In the genomic region with DNA sequence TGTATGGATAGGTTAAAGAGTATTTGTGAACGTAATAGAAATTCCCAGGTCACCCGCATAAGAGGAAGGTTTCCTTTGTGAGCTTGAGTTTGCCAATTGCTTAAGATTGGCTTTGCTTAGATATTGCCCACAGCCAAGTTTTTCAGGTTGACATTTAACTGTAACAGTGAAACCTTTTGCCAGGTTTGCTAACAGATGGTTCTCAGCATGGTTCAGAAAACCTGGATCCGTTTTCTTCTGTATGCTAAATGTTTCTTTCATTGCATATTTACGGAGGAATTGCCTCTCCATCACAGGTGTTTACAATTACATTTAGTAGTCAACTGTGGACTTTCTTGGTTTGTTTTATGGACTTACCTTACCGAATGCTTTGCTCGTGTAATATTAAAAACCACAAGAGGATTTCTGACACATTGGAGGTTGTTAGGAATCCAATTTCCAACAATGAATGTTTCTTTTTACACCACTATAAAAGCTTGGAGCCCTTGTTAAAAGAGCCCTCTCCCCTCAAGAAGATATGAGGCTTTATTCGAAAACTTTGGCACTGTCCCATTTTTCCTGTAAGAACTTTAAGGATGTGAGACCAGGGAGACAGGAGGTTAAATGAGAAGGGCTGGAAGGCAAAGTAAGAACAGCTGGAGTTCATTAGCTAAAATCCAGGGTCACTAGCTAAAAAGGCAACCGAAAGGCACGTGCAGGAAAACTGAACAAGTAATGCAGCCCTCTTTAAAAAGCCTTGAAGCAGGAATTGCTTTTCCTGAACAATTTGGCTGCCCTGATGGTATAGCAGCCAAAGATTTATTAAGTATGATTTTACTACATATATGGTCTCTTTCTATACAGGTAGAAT, we compare ENCODE assay signal across 1 cellular context.
A peak's percentile ranks its signal among the peaks of the same experiment; 100 is the strongest.
TF ChIP-seq lines count a peak whose summit lies in the region.

No MANE protein-coding gene starts in this region.

TF ChIP-seq in HEK293, 187 proteins besides CTCF, POLR2A, EP300 and RAD21 (continued from another document):
- TF ChIP-seq, protein P1, sequence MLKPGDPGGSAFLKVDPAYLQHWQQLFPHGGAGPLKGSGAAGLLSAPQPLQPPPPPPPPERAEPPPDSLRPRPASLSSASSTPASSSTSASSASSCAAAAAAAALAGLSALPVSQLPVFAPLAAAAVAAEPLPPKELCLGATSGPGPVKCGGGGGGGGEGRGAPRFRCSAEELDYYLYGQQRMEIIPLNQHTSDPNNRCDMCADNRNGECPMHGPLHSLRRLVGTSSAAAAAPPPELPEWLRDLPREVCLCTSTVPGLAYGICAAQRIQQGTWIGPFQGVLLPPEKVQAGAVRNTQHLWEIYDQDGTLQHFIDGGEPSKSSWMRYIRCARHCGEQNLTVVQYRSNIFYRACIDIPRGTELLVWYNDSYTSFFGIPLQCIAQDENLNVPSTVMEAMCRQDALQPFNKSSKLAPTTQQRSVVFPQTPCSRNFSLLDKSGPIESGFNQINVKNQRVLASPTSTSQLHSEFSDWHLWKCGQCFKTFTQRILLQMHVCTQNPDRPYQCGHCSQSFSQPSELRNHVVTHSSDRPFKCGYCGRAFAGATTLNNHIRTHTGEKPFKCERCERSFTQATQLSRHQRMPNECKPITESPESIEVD (tag by site-specific recombination; IDR thresholded peaks at IDR 0.05): peak; percentile 73
- TF ChIP-seq ZNF561 (tag by site-specific recombination; IDR thresholded peaks at IDR 0.05; ENCODE audit: borderline replicate concordance): 0 out of 2 replicates have a peak, but pooled peaks have one; percentile 33
- TF ChIP-seq GLIS1 (tag by site-specific recombination; IDR thresholded peaks at IDR 0.05): peak; percentile 32; the same call in 1 of the 2 replicates
- no peak for TF ChIP-seq ZNF549 (tag by site-specific recombination; IDR thresholded peaks at IDR 0.05)
- TF ChIP-seq, protein P2, sequence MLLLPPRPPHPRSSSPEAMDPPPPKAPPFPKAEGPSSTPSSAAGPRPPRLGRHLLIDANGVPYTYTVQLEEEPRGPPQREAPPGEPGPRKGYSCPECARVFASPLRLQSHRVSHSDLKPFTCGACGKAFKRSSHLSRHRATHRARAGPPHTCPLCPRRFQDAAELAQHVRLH (tag by site-specific recombination; IDR thresholded peaks at IDR 0.05): 0 out of 2 replicates have a peak, but pooled peaks have one; percentile 35
- TF ChIP-seq OSR2 (tag by site-specific recombination; IDR thresholded peaks at IDR 0.05): peak; percentile 61
- TF ChIP-seq OVOL3 (tag by site-specific recombination; IDR thresholded peaks at IDR 0.05): 0 out of 2 replicates have a peak, but pooled peaks have one; percentile 38
- TF ChIP-seq, protein P3, sequence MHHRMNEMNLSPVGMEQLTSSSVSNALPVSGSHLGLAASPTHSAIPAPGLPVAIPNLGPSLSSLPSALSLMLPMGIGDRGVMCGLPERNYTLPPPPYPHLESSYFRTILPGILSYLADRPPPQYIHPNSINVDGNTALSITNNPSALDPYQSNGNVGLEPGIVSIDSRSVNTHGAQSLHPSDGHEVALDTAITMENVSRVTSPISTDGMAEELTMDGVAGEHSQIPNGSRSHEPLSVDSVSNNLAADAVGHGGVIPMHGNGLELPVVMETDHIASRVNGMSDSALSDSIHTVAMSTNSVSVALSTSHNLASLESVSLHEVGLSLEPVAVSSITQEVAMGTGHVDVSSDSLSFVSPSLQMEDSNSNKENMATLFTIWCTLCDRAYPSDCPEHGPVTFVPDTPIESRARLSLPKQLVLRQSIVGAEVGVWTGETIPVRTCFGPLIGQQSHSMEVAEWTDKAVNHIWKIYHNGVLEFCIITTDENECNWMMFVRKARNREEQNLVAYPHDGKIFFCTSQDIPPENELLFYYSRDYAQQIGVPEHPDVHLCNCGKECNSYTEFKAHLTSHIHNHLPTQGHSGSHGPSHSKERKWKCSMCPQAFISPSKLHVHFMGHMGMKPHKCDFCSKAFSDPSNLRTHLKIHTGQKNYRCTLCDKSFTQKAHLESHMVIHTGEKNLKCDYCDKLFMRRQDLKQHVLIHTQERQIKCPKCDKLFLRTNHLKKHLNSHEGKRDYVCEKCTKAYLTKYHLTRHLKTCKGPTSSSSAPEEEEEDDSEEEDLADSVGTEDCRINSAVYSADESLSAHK (tag by site-specific recombination; IDR thresholded peaks at IDR 0.05): peak; percentile 93
- TF ChIP-seq ZNF112 (tag by site-specific recombination; IDR thresholded peaks at IDR 0.05): no peak
- TF ChIP-seq FEZF1 (tag by site-specific recombination; IDR thresholded peaks at IDR 0.05): peak; percentile 80
